In the genomic region with DNA sequence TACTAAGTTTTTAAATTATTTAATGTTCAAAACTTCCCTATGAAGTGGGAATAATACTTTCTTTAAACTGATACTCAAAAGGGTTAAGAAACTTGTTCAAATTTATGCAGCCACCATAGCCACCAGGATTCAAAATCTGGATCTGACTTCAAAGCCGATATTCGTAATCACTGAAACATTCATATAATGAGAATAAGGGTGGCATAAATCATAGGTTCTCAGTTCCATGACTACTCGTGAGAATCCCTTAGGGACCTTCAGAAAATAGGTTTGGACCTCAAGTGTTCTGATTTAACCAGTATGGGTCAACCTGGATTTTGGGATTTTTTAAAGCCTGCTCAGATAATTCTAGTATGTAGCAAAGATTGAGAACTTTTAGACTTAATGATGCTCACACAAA, we compare ENCODE assay signal across 21 cellular contexts.
"Had no signal": no experiment of that assay in that cellular context is flagged by ENCODE, and none has a peak within 500 bp of the region (broad histone marks: within the 10 kb centered on the region; RNA-seq: fewer than 3 reads in every experiment).

No MANE protein-coding gene starts in this region.

- H3K36me3 ChIP-seq: adrenal gland had no signal

- H3K27ac Mint-ChIP-seq: activated CD8-positive, alpha-beta T cell treated with anti-CD3 and anti-CD28 coated beads, Interleukin-2, amount 10 ng/mL, durations not matched to agents 7 days and 5 days; activated naive CD8-positive, alpha-beta T cell treated with anti-CD3 and anti-CD28 coated beads, Interleukin-2, amount 10 ng/mL, durations not matched to agents 7 days and 5 days; T-helper 17 cell had no signal

- H3K4me2 ChIP-seq: PC-9 had no signal

- H3K4me1 Mint-ChIP-seq: activated naive CD8-positive, alpha-beta T cell treated with anti-CD3 and anti-CD28 coated beads, Interleukin-2, amount 10 ng/mL, durations not matched to agents 7 days and 5 days; T-helper 17 cell had no signal

- H3K4me3 Mint-ChIP-seq: activated CD8-positive, alpha-beta T cell treated with anti-CD3 and anti-CD28 coated beads, Interleukin-2, amount 10 ng/mL, durations not matched to agents 7 days and 5 days; activated naive CD8-positive, alpha-beta T cell treated with anti-CD3 and anti-CD28 coated beads, Interleukin-2, amount 10 ng/mL, durations not matched to agents 7 days and 5 days; T-helper 17 cell had no signal

- H3K9me3 ChIP-seq: adrenal gland had no signal

- ATAC-seq: activated CD8-positive, alpha-beta T cell treated with anti-CD3 and anti-CD28 coated beads, Interleukin-2, amount 10 ng/mL, durations not matched to agents 7 days and 5 days; T-helper 17 cell had no signal

- H3K36me3 Mint-ChIP-seq: activated naive CD8-positive, alpha-beta T cell treated with anti-CD3 and anti-CD28 coated beads, Interleukin-2, amount 10 ng/mL, durations not matched to agents 7 days and 5 days; WTC11 had no signal

- H3K4me3 ChIP-seq: PC-9 had no signal

- H3K27me3 ChIP-seq: adrenal gland had no signal

- H3K27ac ChIP-seq: PC-9 had no signal

- DNase-seq: activated CD4-positive, alpha-beta T cell treated with anti-CD3 and anti-CD28 coated beads for 48 hours; activated CD4-positive, alpha-beta T cell treated with anti-CD3 and anti-CD28 coated beads, Interleukin-2, amount 50 U/mL, for 4 hours; activated CD4-positive, CD25-positive, alpha-beta regulatory T cell treated with anti-CD3 and anti-CD28 coated beads, Interleukin-2, amount 50 U/mL, for 72 hours; activated CD8-positive, alpha-beta memory T cell treated with anti-CD3 and anti-CD28 coated beads, Interleukin-2, amount 50 U/mL, for 48 hours; activated CD8-positive, alpha-beta T cell treated with anti-CD3 and anti-CD28 coated beads, Interleukin-2, amount 10 ng/mL, durations not matched to agents 7 days and 5 days; activated naive CD4-positive, alpha-beta T cell treated with anti-CD3 and anti-CD28 coated beads, Interleukin-2, amount 50 U/mL, for 16 hours; activated naive CD8-positive, alpha-beta T cell treated with anti-CD3 and anti-CD28 coated beads, Interleukin-2, amount 10 ng/mL, durations not matched to agents 7 days and 5 days; activated T-cell treated with anti-CD3 and anti-CD28 coated beads, Interleukin-2, amount 50 U/mL, for 1 hour; adrenal gland; anterior cingulate cortex; KG1; NCI-H1092; NCI-H1694; NCI-H2029; NCI-H2107; NK-92 treated with Interleukin-12 subunit alpha and Interleukin-12 subunit beta, amount 100 ng/mL, for 24 hours; PC-9; SHP77 treated with DMSO at 0.1 percent for 48 hours; T-helper 17 cell; T-helper 9 cell had no signal

- H3K27me3 Mint-ChIP-seq: T-helper 17 cell had no signal

- H2AFZ ChIP-seq: PC-9 had no signal
